ENCODE assay signal across 21 cellular contexts in genomic region chr18:37124511-37124910, GRCh38.
DNase-seq lines count a peak whose midpoint lies in the region; ATAC-seq and TF ChIP-seq lines count a peak whose summit lies in the region.
"Had no signal": no experiment of that assay in that cellular context is flagged by ENCODE, and none has a peak within 500 bp of the region (broad histone marks: within the 10 kb centered on the region; RNA-seq: fewer than 3 reads in every experiment).

No MANE protein-coding gene starts in this region.

- H3K36me3 ChIP-seq in adipocyte (ENCODE audit: control insufficient read depth, insufficient read depth, low read length, severe bottlenecking) (no peaks in the 10 kb centered on the region), left ventricle myocardium inferior (no peaks in the 10 kb centered on the region)
- H3K36me3 ChIP-seq: esophagus muscularis mucosa, pancreas, sigmoid colon, SJCRH30 had no signal

- H3K9ac ChIP-seq in adipocyte (ENCODE audit: low read length): no peak overlapping the region

- ATAC-seq in HG02885 (IDR thresholded peaks at IDR 0.05; ENCODE audit: poor library complexity, unreplicated experiment) (peak; percentile 65), foreskin keratinocyte (peak; percentile 70), GM21576 (IDR thresholded peaks at IDR 0.05; ENCODE audit: unreplicated experiment) (no peak), GM18520 (IDR thresholded peaks at IDR 0.05; ENCODE audit: unreplicated experiment) (no peak)
- ATAC-seq: naive thymus-derived CD4-positive, alpha-beta T cell; pancreas; T-helper 17 cell had no signal

- DNase-seq in EH (ENCODE audit: low read depth) (peak; percentile 17), adipocyte (ENCODE audit: low read depth) (peak; percentile 49), foreskin keratinocyte (peak; percentile 53 to 79), left ventricle myocardium inferior (no peak), DMS114 treated with DMSO at 0.1 percent for 48 hours (lab: John Stamatoyannopoulos, UW; ENCODE audit: unreplicated experiment) (no peak)
- DNase-seq: ACHN; activated naive CD8-positive, alpha-beta T cell treated with anti-CD3 and anti-CD28 coated beads for 36 hours; CD8-positive, alpha-beta memory T cell; naive thymus-derived CD4-positive, alpha-beta T cell; NCI-H2081; NCI-H524; pancreas; sigmoid colon; stimulated activated CD4-positive, alpha-beta T cell treated with anti-CD3 and anti-CD28 coated beads, Interleukin-2, amount 100 ng/mL, for 24 hours; T-helper 17 cell had no signal

- H3K4me3 ChIP-seq in adipocyte (ENCODE audit: low read length): no peak overlapping the region
- H3K4me3 ChIP-seq in left ventricle myocardium inferior: no peak overlapping the region
- H3K4me3 ChIP-seq: esophagus muscularis mucosa, pancreas, sigmoid colon, SJCRH30 had no signal

- H3K27me3 ChIP-seq in adipocyte (replicated peaks; ENCODE audit: control insufficient read depth, insufficient read depth, low read length) (no peaks in the 10 kb centered on the region), foreskin keratinocyte (no peaks in the 10 kb centered on the region), left ventricle myocardium inferior (ENCODE audit: low read depth) (no peaks in the 10 kb centered on the region)
- H3K27me3 ChIP-seq: esophagus muscularis mucosa, pancreas, sigmoid colon, SJCRH30 had no signal

- TF ChIP-seq CTCF in foreskin keratinocyte (conservative IDR thresholded peaks at IDR 0.05) (no peak), left ventricle myocardium inferior (IDR thresholded peaks at IDR 0.05; ENCODE audit: borderline replicate concordance) (no peak)

- intact Hi-C loops in left ventricle myocardium inferior (cut with micrococcal nuclease): no loop called here

- H3K27ac ChIP-seq in foreskin keratinocyte (no peak overlapping the region), left ventricle myocardium inferior (replicated peaks) (no peak overlapping the region)
- H3K27ac ChIP-seq: esophagus muscularis mucosa, HL-60, pancreas, sigmoid colon, SJCRH30 had no signal

- peaks cover 2% of the 10 kb centered on the region for H3K4me1 ChIP-seq in adipocyte (ENCODE audit: control insufficient read depth, insufficient read depth, low read length)
- H3K4me1 ChIP-seq in foreskin keratinocyte: peaks cover 4% of the 10 kb centered on the region
- no peaks in the 10 kb centered on the region for H3K4me1 ChIP-seq in left ventricle myocardium inferior
- H3K4me1 ChIP-seq: esophagus muscularis mucosa, pancreas, sigmoid colon, SJCRH30 had no signal

- H3K9me3 ChIP-seq in adipocyte (ENCODE audit: control insufficient read depth, low read length): no peaks in the 10 kb centered on the region
- no peaks in the 10 kb centered on the region for H3K9me3 ChIP-seq in left ventricle myocardium inferior (replicated peaks)
- H3K9me3 ChIP-seq: pancreas, sigmoid colon, SJCRH30 had no signal

Comparison
In these comparisons a context has a peak if more than half of its experiments do, and no peak if none do; other contexts are left out.
1. DNase-seq: peak in EH (single experiment), adipocyte (single experiment) and foreskin keratinocyte (2 of 2); none in left ventricle myocardium inferior (single experiment) and DMS114 treated with DMSO at 0.1 percent for 48 hours (single experiment).
2. ATAC-seq: peak in HG02885 (single experiment) and foreskin keratinocyte (single experiment); none in GM21576 (single experiment) and GM18520 (single experiment).